In the genomic region with DNA sequence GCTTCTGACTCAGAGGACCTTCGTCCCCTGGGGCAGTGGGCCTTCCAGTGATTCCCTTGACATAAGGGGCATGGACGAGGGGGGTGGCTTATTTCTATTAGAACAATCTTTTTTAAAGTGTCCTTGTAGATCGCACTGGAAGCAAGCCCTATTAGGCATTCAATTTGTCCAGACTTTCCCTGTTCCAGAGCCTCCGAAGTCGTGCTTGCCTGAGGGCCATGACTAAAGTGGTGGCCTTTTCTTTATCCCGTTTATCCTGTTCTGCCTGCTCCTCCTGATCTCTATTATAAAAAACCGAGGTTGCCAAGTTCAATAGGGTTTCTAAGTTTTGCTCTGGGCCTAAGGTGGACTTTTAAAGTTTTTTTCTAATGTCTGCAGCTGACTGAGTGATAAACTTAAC, we compare ENCODE assay signal across 4 cellular contexts. TPM values are rescaled to one million over a fixed set of nuclear protein-coding genes. Genes with fewer than 3 reads are reported as not detected.
"Had no signal": no experiment of that assay in that cellular context is flagged by ENCODE, and none has a peak within 500 bp of the region (broad histone marks: within the 10 kb centered on the region; RNA-seq: fewer than 3 reads in every experiment).

No MANE protein-coding gene starts in this region.

RNA-seq across cellular contexts. Expression of gene KYNU, which starts 26.3 kb away (rescaled TPM):
- total RNA-seq: activated CD4-positive, alpha-beta memory T cell treated with anti-CD3 and anti-CD28 coated beads for 36 hours; activated naive CD4-positive, alpha-beta T cell treated with anti-CD3 and anti-CD28 coated beads for 36 hours; activated naive CD4-positive, alpha-beta T cell treated with anti-CD3 and anti-CD28 coated beads, Interleukin-2, amount 50 U/mL, for 72 hours; activated T-helper 1 cell treated with anti-CD3 and anti-CD28 coated beads, Interleukin-12 subunit alpha, Interleukin-12 subunit beta, Interleukin-2, Interleukin-4 antibody, amounts not matched to agents 30 ng/mL and 10 ng/mL and 1 ng/mL, durations not matched to agents 14 hours and 24 hours and 36 hours had no signal
